ENCODE assay signal across 1 cellular context in the genomic region with DNA sequence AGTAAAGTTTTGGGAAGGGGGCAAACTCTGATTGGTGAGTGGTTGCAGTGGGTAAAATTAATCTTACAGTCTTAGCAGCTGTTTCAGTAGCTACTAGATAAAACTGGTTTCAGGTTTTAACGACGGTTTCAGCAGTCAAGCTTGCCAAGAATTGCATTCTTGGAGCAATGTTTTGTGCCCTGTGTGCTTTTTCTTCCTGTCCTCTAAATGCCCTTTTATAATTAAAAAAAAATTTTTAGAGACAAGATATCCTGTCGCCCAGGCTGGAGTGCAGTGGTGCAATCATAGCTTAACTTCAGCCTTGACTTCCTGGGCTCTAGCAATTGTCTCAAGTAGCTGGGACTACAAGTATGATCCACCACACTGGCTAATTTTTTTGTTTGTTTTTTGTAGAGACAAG.
TF ChIP-seq lines count a peak whose summit lies in the region.

No MANE protein-coding gene starts in this region.

TF ChIP-seq in K562, 482 proteins besides CTCF, POLR2A, EP300 and RAD21 (continued from another document):
- TF ChIP-seq, protein P1, sequence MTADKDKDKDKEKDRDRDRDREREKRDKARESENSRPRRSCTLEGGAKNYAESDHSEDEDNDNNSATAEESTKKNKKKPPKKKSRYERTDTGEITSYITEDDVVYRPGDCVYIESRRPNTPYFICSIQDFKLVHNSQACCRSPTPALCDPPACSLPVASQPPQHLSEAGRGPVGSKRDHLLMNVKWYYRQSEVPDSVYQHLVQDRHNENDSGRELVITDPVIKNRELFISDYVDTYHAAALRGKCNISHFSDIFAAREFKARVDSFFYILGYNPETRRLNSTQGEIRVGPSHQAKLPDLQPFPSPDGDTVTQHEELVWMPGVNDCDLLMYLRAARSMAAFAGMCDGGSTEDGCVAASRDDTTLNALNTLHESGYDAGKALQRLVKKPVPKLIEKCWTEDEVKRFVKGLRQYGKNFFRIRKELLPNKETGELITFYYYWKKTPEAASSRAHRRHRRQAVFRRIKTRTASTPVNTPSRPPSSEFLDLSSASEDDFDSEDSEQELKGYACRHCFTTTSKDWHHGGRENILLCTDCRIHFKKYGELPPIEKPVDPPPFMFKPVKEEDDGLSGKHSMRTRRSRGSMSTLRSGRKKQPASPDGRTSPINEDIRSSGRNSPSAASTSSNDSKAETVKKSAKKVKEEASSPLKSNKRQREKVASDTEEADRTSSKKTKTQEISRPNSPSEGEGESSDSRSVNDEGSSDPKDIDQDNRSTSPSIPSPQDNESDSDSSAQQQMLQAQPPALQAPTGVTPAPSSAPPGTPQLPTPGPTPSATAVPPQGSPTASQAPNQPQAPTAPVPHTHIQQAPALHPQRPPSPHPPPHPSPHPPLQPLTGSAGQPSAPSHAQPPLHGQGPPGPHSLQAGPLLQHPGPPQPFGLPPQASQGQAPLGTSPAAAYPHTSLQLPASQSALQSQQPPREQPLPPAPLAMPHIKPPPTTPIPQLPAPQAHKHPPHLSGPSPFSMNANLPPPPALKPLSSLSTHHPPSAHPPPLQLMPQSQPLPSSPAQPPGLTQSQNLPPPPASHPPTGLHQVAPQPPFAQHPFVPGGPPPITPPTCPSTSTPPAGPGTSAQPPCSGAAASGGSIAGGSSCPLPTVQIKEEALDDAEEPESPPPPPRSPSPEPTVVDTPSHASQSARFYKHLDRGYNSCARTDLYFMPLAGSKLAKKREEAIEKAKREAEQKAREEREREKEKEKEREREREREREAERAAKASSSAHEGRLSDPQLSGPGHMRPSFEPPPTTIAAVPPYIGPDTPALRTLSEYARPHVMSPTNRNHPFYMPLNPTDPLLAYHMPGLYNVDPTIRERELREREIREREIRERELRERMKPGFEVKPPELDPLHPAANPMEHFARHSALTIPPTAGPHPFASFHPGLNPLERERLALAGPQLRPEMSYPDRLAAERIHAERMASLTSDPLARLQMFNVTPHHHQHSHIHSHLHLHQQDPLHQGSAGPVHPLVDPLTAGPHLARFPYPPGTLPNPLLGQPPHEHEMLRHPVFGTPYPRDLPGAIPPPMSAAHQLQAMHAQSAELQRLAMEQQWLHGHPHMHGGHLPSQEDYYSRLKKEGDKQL (CRISPR knock-in tag; IDR thresholded peaks at IDR 0.05; ENCODE audit: borderline replicate concordance) = no peak
- TF ChIP-seq ZNF146 (CRISPR knock-in tag; IDR thresholded peaks at IDR 0.05; ENCODE audit: unreplicated experiment) = no peak
- TF ChIP-seq ZNF395 (CRISPR knock-in tag; IDR thresholded peaks at IDR 0.05) = no peak
- TF ChIP-seq ZFX (CRISPR knock-in tag; IDR thresholded peaks at IDR 0.05) = no peak
